In the genomic region with DNA sequence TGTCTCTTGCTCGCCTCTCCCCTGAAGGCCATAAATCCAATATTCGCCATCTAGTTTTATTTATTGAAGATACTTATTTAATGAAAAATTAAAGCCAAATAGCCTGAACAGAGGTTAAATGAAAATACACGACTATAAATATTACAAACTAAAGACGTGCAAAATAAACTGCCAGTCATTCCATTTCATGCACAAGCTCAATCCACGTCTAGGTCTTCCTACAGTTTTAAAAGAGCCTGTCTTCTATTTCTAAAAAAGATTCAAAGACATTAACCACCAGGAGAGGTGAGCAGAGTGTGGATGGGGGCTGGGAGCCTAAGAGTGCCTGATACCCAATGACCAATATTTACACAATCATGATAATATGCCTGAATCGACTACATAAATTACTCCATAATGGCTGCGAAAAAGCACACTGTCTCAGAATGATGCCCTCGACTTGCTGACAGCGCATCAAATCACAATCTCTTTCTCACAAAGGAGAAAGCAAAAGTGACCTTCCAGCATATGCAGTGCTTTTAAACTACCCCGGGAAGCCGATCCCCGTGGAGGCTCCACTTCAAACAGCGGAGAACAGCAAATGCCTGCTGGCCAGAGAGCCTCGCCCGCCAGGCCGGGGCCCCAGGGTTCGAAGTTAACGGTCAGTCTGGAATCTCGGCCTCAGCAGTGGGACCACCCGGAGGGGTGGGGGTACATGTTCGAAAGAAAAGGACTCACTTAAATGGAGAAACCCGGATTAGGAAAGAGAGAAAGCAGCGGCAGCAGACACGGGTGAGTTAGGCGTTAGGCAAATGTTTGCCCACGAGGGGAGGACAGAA, we compare ENCODE assay signal across 8 cellular contexts. TPM values are rescaled to one million over a fixed set of nuclear protein-coding genes. Genes with fewer than 3 reads are reported as not detected.
DNase-seq lines count a peak whose midpoint lies in the region; ATAC-seq and TF ChIP-seq lines count a peak whose summit lies in the region.

No MANE protein-coding gene starts in this region.

- no peak for TF ChIP-seq RAD21 in SK-N-SH (IDR thresholded peaks at IDR 0.05; ENCODE audit: low read length)

- peaks cover 62% of the 10 kb centered on the region for H3K79me2 ChIP-seq in SK-N-SH (ENCODE audit: insufficient read depth)

- H3K9ac ChIP-seq in SK-N-SH: peak overlapping the region; percentile 89

- peak overlapping the region; percentile 77; the same call in 1 of the 2 replicates for H2AFZ ChIP-seq in SK-N-SH (ENCODE audit: low read depth)

- TF ChIP-seq POLR2A in vagina (IDR thresholded peaks at IDR 0.05): no peak

- H3K27me3 ChIP-seq in BJ (ENCODE audit: control insufficient read depth, insufficient read depth, low read length) (no peaks in the 10 kb centered on the region), HAP-1 (ENCODE audit: low read depth) (no peaks in the 10 kb centered on the region), SK-N-SH (ENCODE audit: insufficient read depth) (no peaks in the 10 kb centered on the region), vagina (no peaks in the 10 kb centered on the region)

- no peaks in the 10 kb centered on the region for H3K9me2 ChIP-seq in SK-N-SH

- ATAC-seq in effector memory CD8-positive, alpha-beta T cell (replicated peaks): no peak
- ATAC-seq in HG02938 (IDR thresholded peaks at IDR 0.05; ENCODE audit: unreplicated experiment): no peak

- peaks cover 5% of the 10 kb centered on the region for H4K20me1 ChIP-seq in SK-N-SH (ENCODE audit: insufficient read depth)

- H3K4me3 ChIP-seq in BJ (ENCODE audit: low read depth, low read length): peak overlapping the region; percentile 95
- peak overlapping the region; percentile 86 for H3K4me3 ChIP-seq in HAP-1
- H3K4me3 ChIP-seq in SK-N-SH (ENCODE audit: low read depth in 2 of 2, low read length in 1 of 2): peak overlapping the region; percentile 90 to 97
- H3K4me3 ChIP-seq in vagina: peak overlapping the region; percentile 79 to 94

- H3K36me3 ChIP-seq in BJ (ENCODE audit: control insufficient read depth, insufficient read depth, low read length) (no peaks in the 10 kb centered on the region), HAP-1 (replicated peaks) (no peaks in the 10 kb centered on the region; the same call in 1 of the 2 replicates), SK-N-SH (replicated peaks in 1 of 2; ENCODE audit: control insufficient read depth in 1 of 2, insufficient read depth in 2 of 2, low read length in 1 of 2) (peaks cover 7 to 16% of the 10 kb centered on the region in 2 experiments), vagina (no peaks in the 10 kb centered on the region)

- DNase-seq in BJ (ENCODE audit: low read depth): no peak
- peak; percentile 19 to 51 for DNase-seq in HAP-1 (ENCODE audit: low spot score in 2 of 2)
- peak; percentile 56 for DNase-seq in SK-N-SH
- peak in 1 of 3 experiments; percentile 19 for DNase-seq in effector memory CD8-positive, alpha-beta T cell
- peak; percentile 25 for DNase-seq in mucosa of gallbladder (ENCODE audit: low spot score)
- DNase-seq in vagina (ENCODE audit: extremely low spot score in 2 of 2): no peak
- no peak for DNase-seq in G401 (ENCODE audit: low spot score)

- H3K4me1 ChIP-seq in HAP-1 (peaks cover 17% of the 10 kb centered on the region), SK-N-SH (ENCODE audit: control insufficient read depth in 1 of 2, insufficient read depth in 2 of 2, low read depth in 1 of 2, low read length in 1 of 2) (peaks cover 0 to 15% of the 10 kb centered on the region in 2 experiments; a peak in 2 of 4 replicates), vagina (peaks cover 24% of the 10 kb centered on the region)

- no peaks in the 10 kb centered on the region for H3K27me3 Mint-ChIP-seq in effector memory CD8-positive, alpha-beta T cell

- peak overlapping the region; percentile 93 to 98 for H3K27ac Mint-ChIP-seq in effector memory CD8-positive, alpha-beta T cell

- no peaks in the 10 kb centered on the region for H3K9me3 ChIP-seq in HAP-1
- no peaks in the 10 kb centered on the region for H3K9me3 ChIP-seq in SK-N-SH
- H3K9me3 ChIP-seq in vagina: no peaks in the 10 kb centered on the region

- peaks cover 11% of the 10 kb centered on the region for H3F3A ChIP-seq in SK-N-SH (replicated peaks; ENCODE audit: insufficient read depth)

- POLR2A ChIA-PET in BJ (lab: Charles Lee) (no interaction called here), SK-N-SH (lab: Yijun Ruan, JAX) (no interaction called here)

- peak overlapping the region; percentile 95 for H3K4me2 ChIP-seq in SK-N-SH

- peaks cover 32% of the 10 kb centered on the region for H3K36me3 Mint-ChIP-seq in effector memory CD8-positive, alpha-beta T cell (ENCODE audit: insufficient read depth)

- intact Hi-C loops in vagina (cut with DNase I): loop anchor here (10.0 kb wide), 1 partner anchor 306 kb away; no protein-coding TSS in a partner anchor

- no peaks in the 10 kb centered on the region for H3K9me3 Mint-ChIP-seq in effector memory CD8-positive, alpha-beta T cell

- TF ChIP-seq CTCF in BJ (IDR thresholded peaks at IDR 0.05; ENCODE audit: insufficient read depth, low read depth, low read length) (0 out of 2 replicates have a peak, but pooled peaks have one; percentile 6), SK-N-SH (IDR thresholded peaks at IDR 0.05) (no peak), vagina (IDR thresholded peaks at IDR 0.05) (no peak)

- peak overlapping the region; percentile 79 to 95 for H3K27ac ChIP-seq in SK-N-SH (ENCODE audit: low read depth in 2 of 2, low read length in 1 of 2)
- H3K27ac ChIP-seq in vagina: peak overlapping the region; percentile 97

- peak overlapping the region; percentile 94 to 96 for H3K4me3 Mint-ChIP-seq in effector memory CD8-positive, alpha-beta T cell

- in situ Hi-C loops in HAP-1 (cut with MboI; ENCODE audit: low sequenced_read_pairs) (no loop called here), G401 (cut with HindIII; ENCODE audit: low sequenced_read_pairs) (no loop called here)

- TF ChIP-seq EP300 in SK-N-SH (IDR thresholded peaks at IDR 0.05; ENCODE audit: borderline replicate concordance in 1 of 2, low read depth in 1 of 2, low read length in 1 of 2): no peak

- H3K4me1 Mint-ChIP-seq in effector memory CD8-positive, alpha-beta T cell (ENCODE audit: low read depth in 2 of 2): peaks cover 20 to 32% of the 10 kb centered on the region in 2 donors

- CTCF ChIA-PET in BJ (lab: Yijun Ruan, JAX) (interaction anchor here (0.7 to 2.9 kb wide), 6 partner anchors 10 to 215 kb away, joined by 3 to 23 read pairs (median 3); no protein-coding TSS in a partner anchor), SK-N-SH (lab: Yijun Ruan, JAX) (interaction anchor here (0.9 to 3.6 kb wide), 3 partner anchors 37 to 309 kb away, joined by 3 to 50 read pairs (median 6); no protein-coding TSS in a partner anchor)

- 12% methylated on average over 25 of the region's 26 CpGs for WGBS in SK-N-SH (ENCODE audit: low lambda C conversion rate)

TF ChIP-seq in SK-N-SH, 30 proteins besides CTCF, POLR2A, EP300 and RAD21:
- TF ChIP-seq RXRA (IDR thresholded peaks at IDR 0.05; ENCODE audit: borderline replicate concordance, low read depth): no peak
- TF ChIP-seq YY1 (IDR thresholded peaks at IDR 0.05; ENCODE audit: low read depth): 0 out of 2 replicates have a peak, but pooled peaks have one; percentile 42
- peak; percentile 54; the same call in 1 of the 2 replicates for TF ChIP-seq MXI1 (IDR thresholded peaks at IDR 0.05; ENCODE audit: low read depth, low read length)
- no peak for TF ChIP-seq JUND (IDR thresholded peaks at IDR 0.05)
- TF ChIP-seq TAF1 (IDR thresholded peaks at IDR 0.05; ENCODE audit: borderline replicate concordance, low read depth, low read length): no peak
- no peak for TF ChIP-seq RCOR1 (IDR thresholded peaks at IDR 0.05; ENCODE audit: low read length)
- no peak for TF ChIP-seq TEAD4 (IDR thresholded peaks at IDR 0.05; ENCODE audit: borderline replicate concordance, insufficient read depth)
- TF ChIP-seq RFX5 (IDR thresholded peaks at IDR 0.05; ENCODE audit: low read length): no peak
- TF ChIP-seq ELF1 (IDR thresholded peaks at IDR 0.05): no peak

RNA-seq across cellular contexts. Expression of a gene that starts 1.7 kb away (rescaled TPM):
- polyA plus RNA-seq in BJ (2011; rRNA removed): 24.9 and 30.3 TPM in 2 replicates
- 20.7 and 24.0 TPM in 2 replicates for polyA minus RNA-seq in BJ (2011; rRNA and poly(A)+ RNA removed)
- polyA plus RNA-seq in SK-N-SH (2012; rRNA removed): 10.4 and 12.7 TPM in 2 replicates
- polyA plus RNA-seq in SK-N-SH (2012; cell fraction: cytosol; rRNA removed): 13.0 and 13.2 TPM in 2 replicates
- polyA plus RNA-seq in SK-N-SH (2012; cell fraction: nucleus; rRNA removed): 11.8 and 20.3 TPM in 2 replicates
- 56.4 TPM for total RNA-seq in mucosa of gallbladder
- total RNA-seq in vagina: 15.7 TPM
- 4.1 and 11.0 TPM in 2 replicates for total RNA-seq in G401 (2014; rRNA removed; shearing (Covaris generic))

Comparison
In these comparisons a context has a peak if more than half of its experiments do, and no peak if none do; other contexts are left out.
1. DNase-seq: peak in HAP-1 (2 of 2), SK-N-SH (single experiment) and mucosa of gallbladder (single experiment); none in BJ (single experiment), vagina (0 of 2) and G401 (single experiment).
2. Peak in every context shown above with its lines, with median percentiles within 50 percentile points of each other: H3K4me3 ChIP-seq.